ENCODE assay signal across 17 cellular contexts in genomic region chr12:109475121-109475520, GRCh38. TPM values are rescaled to one million over a fixed set of nuclear protein-coding genes. Genes with fewer than 3 reads are reported as not detected.
A peak's percentile ranks its signal among the peaks of the same experiment; 100 is the strongest.
DNase-seq lines count a peak whose midpoint lies in the region; ATAC-seq, FAIRE-seq and TF ChIP-seq lines count a peak whose summit lies in the region.
"Had no signal": no experiment of that assay in that cellular context is flagged by ENCODE, and none has a peak within 500 bp of the region (broad histone marks: within the 10 kb centered on the region; RNA-seq: fewer than 3 reads in every experiment).

No MANE protein-coding gene starts in this region.

- H3F3A ChIP-seq in neural progenitor cell (ENCODE audit: low read depth) = no peaks in the 10 kb centered on the region

- no peaks in the 10 kb centered on the region for H3K9me3 Mint-ChIP-seq in neural progenitor cell

- H3K27me3 ChIP-seq in BJ (ENCODE audit: control insufficient read depth, insufficient read depth, low read length) (no peaks in the 10 kb centered on the region), HUES6 (ENCODE audit: control insufficient read depth, insufficient read depth, low read length) (no peaks in the 10 kb centered on the region), endothelial cell of umbilical vein (ENCODE audit: control insufficient read depth in 2 of 2, insufficient read depth in 2 of 2, low read length in 2 of 2) (no peaks in the 10 kb centered on the region), neural progenitor cell (no peaks in the 10 kb centered on the region)
- H3K27me3 ChIP-seq: colonic mucosa, uterus had no signal

- peak overlapping the region; percentile 87 for H3K4me2 ChIP-seq in endothelial cell of umbilical vein (ENCODE audit: insufficient read depth, low read length)
- no peak overlapping the region for H3K4me2 ChIP-seq in neural progenitor cell

- peaks cover 36% of the 10 kb centered on the region for H3K4me1 Mint-ChIP-seq in neural progenitor cell

- dilution Hi-C loops in endothelial cell of umbilical vein (cut with MboI; ENCODE audit: extremely low pct_ligation_motif_present, low sequenced_read_pairs) = no loop called here

- DNase-seq in BJ (ENCODE audit: low read depth) (no peak), endothelial cell of umbilical vein (ENCODE audit: low read depth, low spot score) (no peak), neural progenitor cell (ENCODE audit: low spot score) (no peak), ecto neural progenitor cell (ENCODE audit: low spot score) (no peak), NOMO-1 treated with dmso at 0.1 percent for 144 hours (lab: John Stamatoyannopoulos, UW; ENCODE audit: unreplicated experiment) (no peak), GF-D8 (lab: John Stamatoyannopoulos, UW) (no peak)
- DNase-seq: C1 segment of cervical spinal cord; colonic mucosa; HCEC 1CT; midbrain; NCI-H2107; stimulated activated CD4-positive, alpha-beta T cell treated with anti-CD3 and anti-CD28 coated beads, Interleukin-1b, Interleukin-23, amount 100 ng/mL, for 48 hours; uterus had no signal

- H3K79me2 ChIP-seq in endothelial cell of umbilical vein (ENCODE audit: control insufficient read depth, insufficient read depth, low read length) (peaks cover 87% of the 10 kb centered on the region), neural progenitor cell (ENCODE audit: low read depth) (peaks cover 95% of the 10 kb centered on the region)

- TF ChIP-seq POLR2A in endothelial cell of umbilical vein (IDR thresholded peaks at IDR 0.05; ENCODE audit: low read depth, low read length) = no peak

- H3K4me3 ChIP-seq in BJ (ENCODE audit: low read depth, low read length) (peak overlapping the region; percentile 84), HUES6 (ENCODE audit: low read depth, low read length) (peak overlapping the region; percentile 97; the same call in 1 of the 2 replicates), endothelial cell of umbilical vein (replicated peaks in 1 of 3; ENCODE audit: insufficient read depth in 1 of 3, low read depth in 1 of 3, low read length in 3 of 3) (no peak overlapping the region), neural progenitor cell (no peak overlapping the region)

- no peaks in the 10 kb centered on the region for H3K9me3 ChIP-seq in HUES6 (ENCODE audit: control insufficient read depth, insufficient read depth, low read depth, low read length)
- no peaks in the 10 kb centered on the region for H3K9me3 ChIP-seq in endothelial cell of umbilical vein (replicated peaks; ENCODE audit: control insufficient read depth, insufficient read depth, low read length)
- H3K9me3 ChIP-seq in neural progenitor cell (ENCODE audit: low read depth) = no peaks in the 10 kb centered on the region
- H3K9me3 ChIP-seq: colonic mucosa, uterus had no signal

- POLR2A ChIA-PET in BJ (lab: Charles Lee) (interaction anchor here (1.9 kb wide), 1 partner anchor 12 kb away, joined by 11 read pairs; no protein-coding TSS in a partner anchor), endothelial cell of umbilical vein (lab: Charles Lee) (no interaction called here)

- no TSS peak for BruUV-seq in endothelial cell of umbilical vein (replicated peaks; lab: Mats Ljungman, UMichigan)

- FAIRE-seq in endothelial cell of umbilical vein (lab: Jason Lieb, UNC) = no peak
- FAIRE-seq: G401.6, GM18507 had no signal

- no peak for TF ChIP-seq CTCF in BJ (IDR thresholded peaks at IDR 0.05; ENCODE audit: insufficient read depth, low read depth, low read length)
- no peak for TF ChIP-seq CTCF in endothelial cell of umbilical vein (IDR thresholded peaks at IDR 0.05; ENCODE audit: extremely low read depth in 1 of 2, insufficient read depth in 1 of 2, low read depth in 1 of 2, low read length in 2 of 2)
- no peak for TF ChIP-seq CTCF in neural progenitor cell (IDR thresholded peaks at IDR 0.05)

- H3K27ac Mint-ChIP-seq in neural progenitor cell = no peak overlapping the region

- H3K27ac ChIP-seq in HUES6 (ENCODE audit: low read depth, low read length) (no peak overlapping the region), endothelial cell of umbilical vein (ENCODE audit: insufficient read depth, low read depth, low read length) (no peak overlapping the region), neural progenitor cell (no peak overlapping the region)
- H3K27ac ChIP-seq: colonic mucosa had no signal

- peak overlapping the region; percentile 95 for H3K4me3 Mint-ChIP-seq in neural progenitor cell

- peaks cover 5% of the 10 kb centered on the region for H3K27me3 Mint-ChIP-seq in neural progenitor cell (ENCODE audit: insufficient read depth, low read depth)

- H2AFZ ChIP-seq in endothelial cell of umbilical vein (ENCODE audit: low read depth, low read length) (no peak overlapping the region), neural progenitor cell (replicated peaks) (no peak overlapping the region)

- H3K9me1 ChIP-seq in endothelial cell of umbilical vein (replicated peaks; ENCODE audit: control insufficient read depth, extremely low read depth, insufficient read depth, low read length) = no peaks in the 10 kb centered on the region

- H4K20me1 ChIP-seq in endothelial cell of umbilical vein (replicated peaks; ENCODE audit: control insufficient read depth, extremely low read depth, insufficient read depth, low read length) (peaks cover 3% of the 10 kb centered on the region), neural progenitor cell (ENCODE audit: low read depth) (peaks cover 62% of the 10 kb centered on the region)

- H3K36me3 ChIP-seq in BJ (ENCODE audit: control insufficient read depth, insufficient read depth, low read length) = peaks cover 15% of the 10 kb centered on the region
- H3K36me3 ChIP-seq in HUES6 (ENCODE audit: control insufficient read depth, insufficient read depth, low read length) = peaks cover 11% of the 10 kb centered on the region; the same call in 1 of the 2 replicates
- H3K36me3 ChIP-seq in endothelial cell of umbilical vein (ENCODE audit: control insufficient read depth in 2 of 2, extremely low read depth in 1 of 2, insufficient read depth in 2 of 2, low read length in 2 of 2) = peaks cover under 1 to 3% of the 10 kb centered on the region in 2 experiments
- H3K36me3 ChIP-seq in neural progenitor cell = no peaks in the 10 kb centered on the region
- H3K36me3 ChIP-seq: colonic mucosa, uterus had no signal

- CTCF ChIA-PET in BJ (lab: Yijun Ruan, JAX) (interaction anchor here (0.6 to 5.8 kb wide), 4 partner anchors 18 to 123 kb away, joined by 3 to 40 read pairs (median 10); no protein-coding TSS in a partner anchor), endothelial cell of umbilical vein (lab: Charles Lee) (interaction anchor here (1.0 to 10.1 kb wide), 2 partner anchors 42 to 300 kb away, joined by 3 to 91 read pairs; no protein-coding TSS in a partner anchor)

- peaks cover 2% of the 10 kb centered on the region for H3K36me3 Mint-ChIP-seq in neural progenitor cell

- H3K9ac ChIP-seq in HUES6 (ENCODE audit: low read length) (no peak overlapping the region), endothelial cell of umbilical vein (replicated peaks; ENCODE audit: extremely low read depth, insufficient read depth, low read length) (no peak overlapping the region), neural progenitor cell (no peak overlapping the region)

- no peak for ATAC-seq in HG03135 (IDR thresholded peaks at IDR 0.05; ENCODE audit: unreplicated experiment)

- intact Hi-C loops in endothelial cell of umbilical vein (cut with micrococcal nuclease) = loop anchor here (5.0 kb wide), 1 partner anchor 97 kb away; the partner anchor contains the start of genes MMAB and MVK

- H3K4me1 ChIP-seq in HUES6 (ENCODE audit: control insufficient read depth, insufficient read depth, low read length) = peaks cover 11% of the 10 kb centered on the region; the same call in 1 of the 2 replicates
- H3K4me1 ChIP-seq in endothelial cell of umbilical vein (ENCODE audit: control insufficient read depth, extremely low read depth, insufficient read depth, low read length) = peaks cover 19% of the 10 kb centered on the region
- H3K4me1 ChIP-seq in neural progenitor cell = peaks cover 14% of the 10 kb centered on the region

TF ChIP-seq in endothelial cell of umbilical vein, 7 proteins besides CTCF, POLR2A, EP300 and RAD21:
- no peak for TF ChIP-seq JUN (IDR thresholded peaks at IDR 0.05; ENCODE audit: borderline replicate concordance, insufficient read depth, insufficient read length, low read depth)
- no peak for TF ChIP-seq EZH2 (IDR thresholded peaks at IDR 0.05; ENCODE audit: borderline replicate concordance, low read depth, low read length, severe bottlenecking)
- no peak for TF ChIP-seq MAX (IDR thresholded peaks at IDR 0.05; ENCODE audit: insufficient read depth, insufficient read length)
TF ChIP-seq in endothelial cell of umbilical vein: peak in this region for 0.

RNA-seq across cellular contexts. Expression of gene KCTD10, which starts 2.0 kb away (rescaled TPM):
- polyA plus RNA-seq in BJ (2011; rRNA removed) = 154 and 172 TPM in 2 replicates
- polyA minus RNA-seq in BJ (2011; rRNA and poly(A)+ RNA removed) = 322 and 463 TPM in 2 replicates
- total RNA-seq in endothelial cell of umbilical vein = 92.8 and 101 TPM in 2 replicates
- polyA plus RNA-seq in endothelial cell of umbilical vein = 105 and 112 TPM in 2 replicates
- 69.4 and 77.1 TPM in 2 replicates for polyA plus RNA-seq in endothelial cell of umbilical vein (2011; cell fraction: cytosol; rRNA removed)
- polyA plus RNA-seq in endothelial cell of umbilical vein (2011; cell fraction: nucleus; rRNA removed) = 129 and 139 TPM in 2 replicates
- 61.2 and 64.9 TPM in 2 replicates for polyA plus RNA-seq in endothelial cell of umbilical vein (2012)
- 301 and 328 TPM in 2 replicates for polyA minus RNA-seq in endothelial cell of umbilical vein
- 24.1 TPM for polyA minus RNA-seq in endothelial cell of umbilical vein (2011; cell fraction: cytosol; rRNA and poly(A)+ RNA removed)
- 140 and 147 TPM in 2 replicates for polyA minus RNA-seq in endothelial cell of umbilical vein (2011; cell fraction: nucleus; rRNA and poly(A)+ RNA removed)
- total RNA-seq in neural progenitor cell (ENCODE audit: low replicate concordance) = 40.9 and 57.5 TPM in 2 replicates

RNA-seq across cellular contexts. Expression of gene UBE3B, which starts 2.3 kb away (rescaled TPM):
- polyA plus RNA-seq in BJ (2011; rRNA removed) = 38.9 and 43.9 TPM in 2 replicates
- 44.1 and 49.4 TPM in 2 replicates for polyA minus RNA-seq in BJ (2011; rRNA and poly(A)+ RNA removed)
- 32.7 and 40.8 TPM in 2 replicates for total RNA-seq in endothelial cell of umbilical vein
- polyA plus RNA-seq in endothelial cell of umbilical vein = 23.8 and 24.9 TPM in 2 replicates
- polyA plus RNA-seq in endothelial cell of umbilical vein (2011; cell fraction: cytosol; rRNA removed) = 21.9 and 25.3 TPM in 2 replicates
- polyA plus RNA-seq in endothelial cell of umbilical vein (2011; cell fraction: nucleus; rRNA removed) = 63.7 and 64.5 TPM in 2 replicates
- polyA plus RNA-seq in endothelial cell of umbilical vein (2012) = 22.6 and 22.7 TPM in 2 replicates
- polyA minus RNA-seq in endothelial cell of umbilical vein = 70.4 and 81.6 TPM in 2 replicates
- 14.2 TPM for polyA minus RNA-seq in endothelial cell of umbilical vein (2011; cell fraction: cytosol; rRNA and poly(A)+ RNA removed)
- 35.0 and 48.9 TPM in 2 replicates for polyA minus RNA-seq in endothelial cell of umbilical vein (2011; cell fraction: nucleus; rRNA and poly(A)+ RNA removed)
- total RNA-seq in neural progenitor cell (ENCODE audit: low replicate concordance) = 28.4 and 33.7 TPM in 2 replicates

Comparison
In these comparisons a context has a peak if more than half of its experiments do, and no peak if none do; other contexts are left out.
1. H3K4me3 ChIP-seq: peak in BJ (single experiment) and HUES6 (single experiment); none in endothelial cell of umbilical vein (0 of 3) and neural progenitor cell (single experiment).